In genomic region chr20:10565191-10565921, GRCh38 we compare ENCODE assay signal across 10 cellular contexts.
A peak's percentile ranks its signal among the peaks of the same experiment; 100 is the strongest.
DNase-seq lines count a peak whose midpoint lies in the region; FAIRE-seq and TF ChIP-seq lines count a peak whose summit lies in the region.
"Had no signal": no experiment of that assay in that cellular context is flagged by ENCODE, and none has a peak within 500 bp of the region (broad histone marks: within the 10 kb centered on the region; RNA-seq: fewer than 3 reads in every experiment).

No MANE protein-coding gene starts in this region.

- H3K9me2 ChIP-seq in GM23248 (ENCODE audit: insufficient read depth): 0 out of 2 replicates have a peak, but pooled peaks cover 6% of the 10 kb centered on the region
- no peaks in the 10 kb centered on the region for H3K9me2 ChIP-seq in hepatocyte (replicated peaks; ENCODE audit: insufficient read depth)

- H3K27ac ChIP-seq in GM23248 (peak overlapping the region; percentile 50), hepatocyte (peak overlapping the region; percentile 74), smooth muscle cell (ENCODE audit: low read depth) (peak overlapping the region; percentile 59)

- CTCF ChIA-PET in GM10248 (lab: Yijun Ruan, JAX): interaction anchor here (0.9 to 1.7 kb wide), 4 partner anchors 9 to 88 kb away, joined by 3 to 6 read pairs (median 4); no protein-coding TSS in a partner anchor

- WGBS in GM23248 (ENCODE audit: low coverage in 1 of 2, low lambda C conversion rate in 2 of 2, missing lambda C conversion rate in 2 of 2), 2 experiments: 36 to 37% methylated on average over 6 of the region's 6 CpGs
- 75% methylated on average over 6 of the region's 6 CpGs for WGBS in hepatocyte (ENCODE audit: low lambda C conversion rate, missing lambda C conversion rate)
- WGBS in smooth muscle cell (ENCODE audit: low lambda C conversion rate): 22% methylated on average over 6 of the region's 6 CpGs

- H3K36me3 ChIP-seq in GM23248 (ENCODE audit: low read depth) (no peaks in the 10 kb centered on the region), hepatocyte (replicated peaks; ENCODE audit: insufficient read depth, low read depth) (no peaks in the 10 kb centered on the region), smooth muscle cell (ENCODE audit: low read depth) (no peaks in the 10 kb centered on the region)

- no peaks in the 10 kb centered on the region for H3K79me2 ChIP-seq in GM23248 (ENCODE audit: insufficient read depth)
- H3K79me2 ChIP-seq in hepatocyte: no peaks in the 10 kb centered on the region
- no peaks in the 10 kb centered on the region for H3K79me2 ChIP-seq in smooth muscle cell (ENCODE audit: low read depth)

- H3K4me3 ChIP-seq in GM23248: 0 out of 2 replicates have a peak overlapping the region, but pooled peaks have one; percentile 1
- H3K4me3 ChIP-seq in hepatocyte: no peak overlapping the region
- H3K4me3 ChIP-seq in smooth muscle cell: no peak overlapping the region

- peaks cover 16% of the 10 kb centered on the region; the same call in 1 of the 2 replicates for H3F3A ChIP-seq in GM23248 (ENCODE audit: insufficient read depth)
- H3F3A ChIP-seq in smooth muscle cell (ENCODE audit: low read depth): peaks cover 7% of the 10 kb centered on the region

- peak overlapping the region; percentile 25 for H3K4me2 ChIP-seq in GM23248 (ENCODE audit: unreplicated experiment)
- H3K4me2 ChIP-seq in hepatocyte: peak overlapping the region; percentile 15
- H3K4me2 ChIP-seq in smooth muscle cell: peak overlapping the region; percentile 70

- H3K9ac ChIP-seq in GM23248 (peak overlapping the region; percentile 47), smooth muscle cell (ENCODE audit: low read depth) (no peak overlapping the region)

- no peaks in the 10 kb centered on the region for H3K27me3 ChIP-seq in GM23248 (replicated peaks; ENCODE audit: insufficient read depth)
- no peaks in the 10 kb centered on the region for H3K27me3 ChIP-seq in hepatocyte
- no peaks in the 10 kb centered on the region for H3K27me3 ChIP-seq in smooth muscle cell (ENCODE audit: low read depth)

- peak; percentile 82 for DNase-seq in GM23248
- peak; percentile 60 for DNase-seq in astrocyte of the hippocampus (ENCODE audit: low read depth, low spot score)
- peak; percentile 66 for DNase-seq in hepatocyte (ENCODE audit: low spot score)
- no peak for DNase-seq in smooth muscle cell (lab: John Stamatoyannopoulos, UW; ENCODE audit: unreplicated experiment)
- DNase-seq in GM10248 (ENCODE audit: extremely low spot score): no peak
- DNase-seq in NCI-H2171 (lab: John Stamatoyannopoulos, UW): no peak
- no peak for DNase-seq in RCC 7860 (ENCODE audit: low spot score)
- no peak for DNase-seq in COLO829 (ENCODE audit: low spot score)
- DNase-seq: central memory CD4-positive, alpha-beta T cell; NCI-H510A had no signal

- POLR2A ChIA-PET in GM10248 (lab: Yijun Ruan, JAX): no interaction called here

- H3K9me3 ChIP-seq in GM23248 (ENCODE audit: low read depth) (no peaks in the 10 kb centered on the region), hepatocyte (ENCODE audit: low read depth) (no peaks in the 10 kb centered on the region), smooth muscle cell (replicated peaks; ENCODE audit: low read depth) (no peaks in the 10 kb centered on the region)

- H2AFZ ChIP-seq in GM23248: peak overlapping the region; percentile 32; the same call in 1 of the 2 replicates
- no peak overlapping the region for H2AFZ ChIP-seq in hepatocyte
- peak overlapping the region; percentile 9 for H2AFZ ChIP-seq in smooth muscle cell (ENCODE audit: low read depth)

- H4K20me1 ChIP-seq in GM23248 (ENCODE audit: insufficient read depth): no peaks in the 10 kb centered on the region
- no peaks in the 10 kb centered on the region for H4K20me1 ChIP-seq in hepatocyte (ENCODE audit: insufficient read depth, poor library complexity, severe bottlenecking)
- no peaks in the 10 kb centered on the region for H4K20me1 ChIP-seq in smooth muscle cell (ENCODE audit: low read depth)

- no peak for TF ChIP-seq CTCF in hepatocyte (IDR thresholded peaks at IDR 0.05; ENCODE audit: poor library complexity)
- no peak for TF ChIP-seq CTCF in smooth muscle cell (IDR thresholded peaks at IDR 0.05; ENCODE audit: borderline replicate concordance, insufficient read depth, poor library complexity, severe bottlenecking)
- TF ChIP-seq CTCF in GM10248 (IDR thresholded peaks at IDR 0.05; ENCODE audit: control extremely low read depth, extremely low read depth, low read depth, missing control alignments): no peak

- in situ Hi-C loops in GM23248 (cut with MboI): loop anchor here (25.0 kb wide), 1 partner anchor 697 kb away; no protein-coding TSS in a partner anchor

- FAIRE-seq in RCC 7860 (lab: Jason Lieb, UNC): no peak

- H3K4me1 ChIP-seq in GM23248 (ENCODE audit: insufficient read depth) (peaks cover 12% of the 10 kb centered on the region), hepatocyte (ENCODE audit: insufficient read depth) (peaks cover 7% of the 10 kb centered on the region), smooth muscle cell (ENCODE audit: low read depth) (peaks cover 15% of the 10 kb centered on the region)

Comparison
In these comparisons a context has a peak if more than half of its experiments do, and no peak if none do; other contexts are left out.
1. DNase-seq: peak in GM23248 (single experiment), astrocyte of the hippocampus (single experiment) and hepatocyte (single experiment); none in smooth muscle cell (single experiment), GM10248 (single experiment), NCI-H2171 (single experiment), RCC 7860 (single experiment) and COLO829 (single experiment).
2. H3K4me2 ChIP-seq: peak in every context shown above with its lines; median percentile 70 in smooth muscle cell; 25 in GM23248; 15 in hepatocyte.
3. Peak in every context shown above with its lines, with median percentiles within 50 percentile points of each other: H3K27ac ChIP-seq.